In the genomic region with DNA sequence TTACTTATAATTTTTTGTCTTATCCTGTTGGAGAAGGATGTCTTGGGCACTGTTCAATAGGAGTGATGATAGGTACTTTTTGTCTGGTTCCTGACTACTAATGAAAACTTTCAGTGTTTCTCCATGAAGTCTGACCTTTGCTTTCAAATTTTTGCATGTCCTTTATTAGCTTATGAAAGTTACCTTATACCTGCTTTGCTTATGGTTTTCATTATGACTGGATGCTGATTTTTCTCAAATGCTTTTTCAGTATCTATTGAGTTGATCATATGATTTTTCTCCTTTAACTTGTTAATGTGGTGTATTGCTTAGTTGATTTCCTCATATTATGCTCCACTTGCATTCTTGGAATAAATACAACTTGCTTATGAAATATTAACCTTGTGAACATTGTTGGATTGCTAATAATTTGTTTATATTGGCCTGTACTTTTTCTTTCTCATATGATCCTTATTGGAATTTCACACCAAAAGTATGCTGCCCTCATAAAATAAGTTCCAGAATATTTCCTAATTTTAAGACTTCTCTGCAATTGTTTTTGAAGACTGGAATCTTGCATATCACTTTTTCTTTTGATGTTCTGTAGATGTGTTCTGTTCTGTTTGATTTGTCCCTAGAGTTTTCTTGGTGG, we compare ENCODE assay signal across 18 cellular contexts.
DNase-seq lines count a peak whose midpoint lies in the region; ATAC-seq and TF ChIP-seq lines count a peak whose summit lies in the region.
"Had no signal": no experiment of that assay in that cellular context is flagged by ENCODE, and none has a peak within 500 bp of the region (broad histone marks: within the 10 kb centered on the region; RNA-seq: fewer than 3 reads in every experiment).

No MANE protein-coding gene starts in this region.

- peaks cover 10% of the 10 kb centered on the region for H3K27me3 ChIP-seq in gastroesophageal sphincter

- TF ChIP-seq CTCF in gastroesophageal sphincter (IDR thresholded peaks at IDR 0.05), result no peak

- H3K4me1 ChIP-seq in gastroesophageal sphincter, result no peaks in the 10 kb centered on the region

- DNase-seq in NCI-H345 treated with DMSO at 0.1 percent for 48 hours (lab: John Stamatoyannopoulos, UW; ENCODE audit: unreplicated experiment), result no peak
- no peak for DNase-seq in activated T-cell treated with anti-CD3 and anti-CD28 coated beads, Interleukin-2, amount 50 U/mL, for 48 hours
- DNase-seq in NCI-H2029 treated with DMSO at 0.1 percent for 48 hours (lab: John Stamatoyannopoulos, UW), result no peak
- DNase-seq: activated CD4-positive, CD25-positive, alpha-beta regulatory T cell; activated CD8-positive, alpha-beta memory T cell treated with anti-CD3 and anti-CD28 coated beads, Interleukin-2, amount 50 U/mL, for 4 hours; AML-193; caudate nucleus; H7; left cardiac atrium; NCI-H1105 treated with DMSO at 0.1 percent for 48 hours; NCI-H510A; SW 1271 had no signal

- H3K9me3 ChIP-seq in gastroesophageal sphincter, result no peaks in the 10 kb centered on the region
- H3K9me3 ChIP-seq: thoracic aorta had no signal

- no peak overlapping the region for H3K27ac ChIP-seq in gastroesophageal sphincter
- H3K27ac ChIP-seq: thoracic aorta had no signal

- no peak for TF ChIP-seq POLR2A in gastroesophageal sphincter (IDR thresholded peaks at IDR 0.05)

- TF ChIP-seq EP300 in gastroesophageal sphincter (IDR thresholded peaks at IDR 0.05), result no peak

- ATAC-seq in GM18498 (IDR thresholded peaks at IDR 0.05; ENCODE audit: unreplicated experiment) (peak; percentile 69), GM21717 (IDR thresholded peaks at IDR 0.05; ENCODE audit: unreplicated experiment) (peak; percentile 60), HG03432 (IDR thresholded peaks at IDR 0.05; ENCODE audit: unreplicated experiment) (peak; percentile 76), gastroesophageal sphincter (peak; percentile 50), HG02678 (IDR thresholded peaks at IDR 0.05; ENCODE audit: unreplicated experiment) (no peak)
- ATAC-seq: left cardiac atrium had no signal

- no peaks in the 10 kb centered on the region for H3K36me3 ChIP-seq in gastroesophageal sphincter
- H3K36me3 ChIP-seq: thoracic aorta had no signal

- H3K4me3 ChIP-seq in gastroesophageal sphincter, result no peak overlapping the region
- H3K4me3 ChIP-seq: thoracic aorta had no signal
